Comparison of ENCODE assay signal across 25 cellular contexts in genomic region chr10:69941730-69942129, GRCh38.
"Had no signal": no experiment of that assay in that cellular context is flagged by ENCODE, and none has a peak within 500 bp of the region (broad histone marks: within the 10 kb centered on the region; RNA-seq: fewer than 3 reads in every experiment).

No MANE protein-coding gene starts in this region.

- H3K36me3 ChIP-seq: suprapubic skin, thoracic aorta, thyroid gland, tibial nerve, transverse colon, upper lobe of left lung, upper lobe of right lung, uterus, vagina had no signal

- H3K9me3 ChIP-seq: suprapubic skin, testis, thoracic aorta, thyroid gland, tibial artery, transverse colon, upper lobe of right lung, uterus, vagina had no signal

- H3K4me3 ChIP-seq: stomach, suprapubic skin, testis, thoracic aorta, thyroid gland, tibial artery, tibial nerve, transverse colon, upper lobe of left lung, upper lobe of right lung, uterus, vagina had no signal

- H3K27ac ChIP-seq: stomach, suprapubic skin, testis, tibial artery, tibial nerve, transverse colon, upper lobe of left lung, upper lobe of right lung, uterus, vagina had no signal

- FAIRE-seq: urothelium cell line had no signal

- H3K27me3 ChIP-seq: stomach, suprapubic skin, testis, thyroid gland, tibial artery, tibial nerve, transverse colon, upper lobe of left lung, upper lobe of right lung, uterus, vagina had no signal

- H3K4me1 ChIP-seq: stomach, suprapubic skin, testis, tibial nerve, transverse colon, upper lobe of left lung, upper lobe of right lung, uterus had no signal

- ATAC-seq: stimulated activated memory B cell treated with anti-CD40 and anti-IgM and Interleukin-4, amounts not matched to agents 10 μg/mL and 1 μg/mL and 100 μg/mL, for 72 hours; stimulated activated naive B cell treated with anti-CD40 and anti-IgM and Interleukin-4, amounts not matched to agents 10 μg/mL and 1 μg/mL and 100 μg/mL, for 72 hours; stimulated activated naive CD8-positive, alpha-beta T cell treated with anti-CD3 and anti-CD28 coated beads, Interleukin-15, amount 100 ng/mL, for 72 hours; stimulated activated naive CD8-positive, alpha-beta T cell treated with anti-CD3 and anti-CD28 coated beads, Interleukin-15, Interleukin-2, amounts not matched to agents 100 U/mL and 50 U/mL, for 24 hours; upper lobe of right lung had no signal

- DNase-seq: stimulated activated CD4-positive, alpha-beta T cell treated with anti-CD3 and anti-CD28 coated beads, Interleukin-2, amount 100 ng/mL, for 48 hours; stimulated activated CD4-positive, alpha-beta T cell treated with anti-CD3 and anti-CD28 coated beads, Interleukin-4, amount 100 ng/mL, for 1 hour; stimulated activated CD4-positive, alpha-beta T cell treated with anti-CD3 and anti-CD28 coated beads, Interleukin-4, amount 100 ng/mL, for 24 hours; stimulated activated CD4-positive, alpha-beta T cell treated with anti-CD3 and anti-CD28 coated beads, Interleukin-4, amount 100 ng/mL, for 4 hours; stimulated activated CD8-positive, alpha-beta memory T cell treated with anti-CD3 and anti-CD28 coated beads, Interleukin-4, amount 100 ng/mL, for 48 hours; stimulated activated naive B cell treated with anti-CD40 and anti-IgM and Interleukin-4, amounts not matched to agents 10 μg/mL and 1 μg/mL and 100 μg/mL, for 72 hours; stimulated activated naive CD4-positive, alpha-beta T cell; stimulated activated naive CD4-positive, alpha-beta T cell treated with Interleukin-2 at 50 U/mL for 16 hours; stimulated activated naive CD8-positive, alpha-beta T cell treated with anti-CD3 and anti-CD28 coated beads, Interleukin-15, amount 100 ng/mL, for 72 hours; stimulated activated naive CD8-positive, alpha-beta T cell treated with anti-CD3 and anti-CD28 coated beads, Interleukin-15, Interleukin-2, amounts not matched to agents 100 U/mL and 50 U/mL, for 24 hours; stomach; substantia nigra; testis; thyroid gland; tibial artery; transverse colon; upper lobe of left lung; upper lobe of right lung; uterus had no signal
